ENCODE assay signal across 11 cellular contexts in genomic region chr15:78064544-78064943, GRCh38. TPM values are rescaled to one million over a fixed set of nuclear protein-coding genes. Genes with fewer than 3 reads are reported as not detected.
DNase-seq lines count a peak whose midpoint lies in the region; ATAC-seq and TF ChIP-seq lines count a peak whose summit lies in the region.
"Had no signal": no experiment of that assay in that cellular context is flagged by ENCODE, and none has a peak within 500 bp of the region (broad histone marks: within the 10 kb centered on the region; RNA-seq: fewer than 3 reads in every experiment).

No MANE protein-coding gene starts in this region.

- H2AFZ ChIP-seq in ACC112 (ENCODE audit: low read length, unreplicated experiment): no peak overlapping the region
- H2AFZ ChIP-seq in SK-N-SH (ENCODE audit: low read depth): no peak overlapping the region
- no peak overlapping the region for H2AFZ ChIP-seq in parathyroid adenoma

- peak overlapping the region; percentile 46 for H3K4me3 ChIP-seq in ACC112 (ENCODE audit: low read depth, low read length)
- H3K4me3 ChIP-seq in SK-N-SH (ENCODE audit: low read depth in 2 of 2, low read length in 1 of 2): no peak overlapping the region; a peak in 1 of 4 replicates
- H3K4me3 ChIP-seq in fibroblast of pulmonary artery (replicated peaks; ENCODE audit: low read depth, low read length): no peak overlapping the region
- H3K4me3 ChIP-seq in parathyroid adenoma (ENCODE audit: low read depth, low read length): no peak overlapping the region

- DNase-seq in SK-N-SH: no peak
- DNase-seq in fibroblast of pulmonary artery (ENCODE audit: low read depth): peak; percentile 86
- no peak for DNase-seq in cerebellar cortex (ENCODE audit: low spot score)
- DNase-seq: activated T-cell treated with anti-CD3 and anti-CD28 coated beads, Interleukin-2, amount 50 U/mL, for 4 hours; cerebellar nuclear complex; NCI-H1105 had no signal

- no peaks in the 10 kb centered on the region for H3K27me3 ChIP-seq in ACC112 (ENCODE audit: insufficient read depth, low read length)
- no peaks in the 10 kb centered on the region for H3K27me3 ChIP-seq in SK-N-SH (ENCODE audit: insufficient read depth)
- no peaks in the 10 kb centered on the region for H3K27me3 ChIP-seq in parathyroid adenoma (ENCODE audit: control insufficient read depth, insufficient read depth, low read length)

- no peak for TF ChIP-seq EP300 in SK-N-SH (IDR thresholded peaks at IDR 0.05; ENCODE audit: borderline replicate concordance in 1 of 2, low read depth in 1 of 2, low read length in 1 of 2)

- H3K4me1 ChIP-seq in ACC112 (ENCODE audit: control insufficient read depth, insufficient read depth, low read length, unreplicated experiment) (peaks cover 80% of the 10 kb centered on the region), SK-N-SH (ENCODE audit: control insufficient read depth in 1 of 2, insufficient read depth in 2 of 2, low read depth in 1 of 2, low read length in 1 of 2) (peaks cover 63 to 65% of the 10 kb centered on the region in 2 experiments), parathyroid adenoma (peaks cover 40% of the 10 kb centered on the region)

- CTCF ChIA-PET in SK-N-SH (lab: Yijun Ruan, JAX): no interaction called here

- peaks cover 27% of the 10 kb centered on the region for H3F3A ChIP-seq in SK-N-SH (replicated peaks; ENCODE audit: insufficient read depth)

- no peak for TF ChIP-seq CTCF in SK-N-SH (IDR thresholded peaks at IDR 0.05)
- TF ChIP-seq CTCF in fibroblast of pulmonary artery (IDR thresholded peaks at IDR 0.05; ENCODE audit: low read length, missing control alignments): no peak
- no peak for TF ChIP-seq CTCF in parathyroid adenoma (IDR thresholded peaks at IDR 0.05)

- WGBS in SK-N-SH (ENCODE audit: low lambda C conversion rate): 59% methylated on average over 2 of the region's 2 CpGs

- H3K27ac ChIP-seq in ACC112 (ENCODE audit: low read depth, low read length): peak overlapping the region; percentile 97
- H3K27ac ChIP-seq in SK-N-SH (ENCODE audit: low read depth in 2 of 2, low read length in 1 of 2): peak overlapping the region; percentile 87 to 99
- H3K27ac ChIP-seq in parathyroid adenoma: peak overlapping the region; percentile 64

- H3K79me2 ChIP-seq in ACC112 (ENCODE audit: control insufficient read depth, insufficient read depth, low read length, unreplicated experiment) (peaks cover 94% of the 10 kb centered on the region), SK-N-SH (ENCODE audit: insufficient read depth) (peaks cover 93% of the 10 kb centered on the region), parathyroid adenoma (peaks cover 17% of the 10 kb centered on the region)

- H3K4me2 ChIP-seq in SK-N-SH (peak overlapping the region; percentile 57), parathyroid adenoma (ENCODE audit: low read length) (no peak overlapping the region)

- POLR2A ChIA-PET in SK-N-SH (lab: Yijun Ruan, JAX): no interaction called here

- H3K36me3 ChIP-seq in ACC112 (ENCODE audit: insufficient read depth, low read length) (no peaks in the 10 kb centered on the region), SK-N-SH (replicated peaks in 1 of 2; ENCODE audit: control insufficient read depth in 1 of 2, insufficient read depth in 2 of 2, low read length in 1 of 2) (no peaks in the 10 kb centered on the region), parathyroid adenoma (ENCODE audit: control insufficient read depth, insufficient read depth, low read length) (no peaks in the 10 kb centered on the region)

- H3K9me3 ChIP-seq in SK-N-SH: no peaks in the 10 kb centered on the region
- no peaks in the 10 kb centered on the region for H3K9me3 ChIP-seq in parathyroid adenoma (ENCODE audit: control insufficient read depth, low read length)

- ATAC-seq in HG02798 (IDR thresholded peaks at IDR 0.05; ENCODE audit: poor library complexity, unreplicated experiment) (no peak), HG03342 (IDR thresholded peaks at IDR 0.05; ENCODE audit: unreplicated experiment) (no peak), GM21717 (IDR thresholded peaks at IDR 0.05; ENCODE audit: unreplicated experiment) (no peak)
- ATAC-seq: activated T-cell treated with anti-CD3 and anti-CD28 coated beads, Interleukin-2, amount 50 U/mL, for 4 hours had no signal

- peaks cover 27% of the 10 kb centered on the region for H4K20me1 ChIP-seq in SK-N-SH (ENCODE audit: insufficient read depth)

- no peak overlapping the region; the same call in 1 of the 2 replicates for H3K9ac ChIP-seq in SK-N-SH
- no peak overlapping the region for H3K9ac ChIP-seq in parathyroid adenoma

- TF ChIP-seq RAD21 in SK-N-SH (IDR thresholded peaks at IDR 0.05; ENCODE audit: low read length): no peak

- H3K9me2 ChIP-seq in SK-N-SH: no peaks in the 10 kb centered on the region

TF ChIP-seq in SK-N-SH, 30 proteins besides CTCF, POLR2A, EP300 and RAD21:
- peak; percentile 57 for TF ChIP-seq TCF12 (IDR thresholded peaks at IDR 0.05)
- TF ChIP-seq RFX5 (IDR thresholded peaks at IDR 0.05; ENCODE audit: low read length): no peak

RNA-seq across cellular contexts. Expression of gene TBC1D2B, which starts 13.0 kb away (rescaled TPM):
- 19.0 and 26.8 TPM in 2 replicates for polyA plus RNA-seq in SK-N-SH (2012; rRNA removed)
- 10.8 and 15.3 TPM in 2 replicates for polyA plus RNA-seq in SK-N-SH (2012; cell fraction: cytosol; rRNA removed)
- polyA plus RNA-seq in SK-N-SH (2012; cell fraction: nucleus; rRNA removed): 63.4 and 87.9 TPM in 2 replicates

RNA-seq across cellular contexts. Expression of gene SH2D7, which starts 27.8 kb away (rescaled TPM):
- polyA plus RNA-seq in SK-N-SH (2012; rRNA removed): not detected in 2 replicates
- 0.01 TPM in 2 replicates for polyA plus RNA-seq in SK-N-SH (2012; cell fraction: cytosol; rRNA removed)
- polyA plus RNA-seq in SK-N-SH (2012; cell fraction: nucleus; rRNA removed): 0.02 TPM in 1 of 2 replicates, not detected in the other
